Comparison of ENCODE assay signal across 18 cellular contexts in the genomic region with DNA sequence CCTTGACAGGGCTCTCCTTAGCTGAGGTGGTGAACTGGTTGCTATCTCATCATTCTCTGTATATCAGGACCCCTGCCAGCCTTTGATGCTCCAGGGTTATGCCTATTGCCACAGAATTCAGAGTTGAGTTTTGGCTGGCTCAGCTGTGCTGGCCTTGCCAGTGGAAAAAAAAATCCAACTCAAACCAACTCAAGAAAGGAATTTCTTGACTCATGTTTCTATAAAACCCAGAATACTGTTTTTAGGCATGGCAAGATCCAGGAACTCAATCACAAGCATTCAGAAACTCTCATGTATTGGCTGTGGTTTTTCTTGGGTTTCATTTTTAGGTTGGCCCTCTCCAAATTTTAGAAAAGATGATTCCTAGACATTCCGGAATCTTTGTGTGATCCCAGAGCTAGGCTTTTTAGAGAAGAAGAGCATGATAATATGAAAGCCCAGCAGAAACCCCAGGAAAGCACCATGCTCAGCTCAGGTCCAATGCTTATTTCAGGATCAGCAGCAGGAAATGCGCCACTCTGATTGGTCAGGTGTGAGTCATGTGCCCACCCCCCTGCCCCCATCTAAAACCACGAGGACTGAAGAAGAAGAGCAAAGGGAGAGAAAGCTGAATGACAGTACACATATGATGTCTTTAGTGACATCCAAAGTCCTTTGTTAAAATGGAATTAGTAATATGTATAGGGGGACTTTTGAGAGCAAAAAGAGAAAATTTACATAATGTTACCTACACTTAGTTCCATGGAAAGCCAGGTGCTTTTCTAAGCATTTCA.
DNase-seq lines count a peak whose midpoint lies in the region; ATAC-seq, FAIRE-seq and TF ChIP-seq lines count a peak whose summit lies in the region.
"Had no signal": no experiment of that assay in that cellular context is flagged by ENCODE, and none has a peak within 500 bp of the region (broad histone marks: within the 10 kb centered on the region; RNA-seq: fewer than 3 reads in every experiment).

No MANE protein-coding gene starts in this region.

- no peak overlapping the region for H3K4me3 ChIP-seq in GM12878

- SMC1A ChIA-PET in GM12878 (lab: Charles Lee; ENCODE audit: uncharacterized antibody, unreplicated experiment) = interaction anchor here (0.9 to 2.2 kb wide), 2 partner anchors 9 to 26 kb away, joined by 3 to 5 read pairs; no protein-coding TSS in a partner anchor

- H3K79me2 ChIP-seq in GM12878 (ENCODE audit: control insufficient read depth, insufficient read depth, low read length) = no peaks in the 10 kb centered on the region

- TF ChIP-seq RAD21 in GM12878 (IDR thresholded peaks at IDR 0.05; ENCODE audit: insufficient read depth, low read depth, low read length) = no peak

- H2AFZ ChIP-seq in GM12878 (ENCODE audit: control insufficient read depth, low read depth, low read length) = no peak overlapping the region

- no peak overlapping the region for H3K4me2 ChIP-seq in GM12878 (ENCODE audit: control insufficient read depth, insufficient read depth)

- POLR2A ChIA-PET in GM12878 (lab: Charles Lee) = no interaction called here

- no peak for TF ChIP-seq EP300 in GM12878 (IDR thresholded peaks at IDR 0.05; ENCODE audit: borderline replicate concordance in 1 of 2, control insufficient read depth in 1 of 2, low read depth in 2 of 2, low read length in 2 of 2)

- ATAC-seq in GM12878 (no peak), HG03442 (IDR thresholded peaks at IDR 0.05; ENCODE audit: unreplicated experiment) (no peak), HG03135 (IDR thresholded peaks at IDR 0.05; ENCODE audit: unreplicated experiment) (no peak)
- ATAC-seq: foreskin keratinocyte; naive thymus-derived CD8-positive, alpha-beta T cell had no signal

- no peak for FAIRE-seq in GM12878 (lab: Jason Lieb, UNC)
- FAIRE-seq: keratinocyte had no signal

- CTCF ChIA-PET in GM12878 (lab: Yijun Ruan, JAX) = interaction anchor here (1.0 to 1.7 kb wide), 2 partner anchors 86 to 187 kb away, joined by 3 to 5 read pairs; no protein-coding TSS in a partner anchor

- WGBS in GM12878 (ENCODE audit: insufficient coverage, insufficient replicate concordance, low lambda C conversion rate, missing lambda C conversion rate) = 0% methylated on average over 3 of the region's 3 CpGs

- H3K36me3 ChIP-seq in GM12878 (ENCODE audit: control insufficient read depth in 2 of 2, insufficient read depth in 2 of 2, low read length in 1 of 2) = no peaks in the 10 kb centered on the region

- no peak overlapping the region for H3K9ac ChIP-seq in GM12878 (ENCODE audit: control insufficient read depth, insufficient read depth, low read length)

- RAD21 ChIA-PET in GM12878 (lab: Charles Lee; ENCODE audit: unreplicated experiment) = no interaction called here

- H3K9me3 ChIP-seq in GM12878 (replicated peaks; ENCODE audit: control insufficient read depth, insufficient read depth, low read length) = no peaks in the 10 kb centered on the region

- H3K27ac ChIP-seq in GM12878 (ENCODE audit: control insufficient read depth, insufficient read depth) = no peak overlapping the region
- H3K27ac ChIP-seq: foreskin keratinocyte had no signal

- no peaks in the 10 kb centered on the region for H3K4me1 ChIP-seq in GM12878 (ENCODE audit: control insufficient read depth, insufficient read depth, low read length)
- H3K4me1 ChIP-seq: foreskin keratinocyte had no signal

- no TSS peak for BruUV-seq in GM12878 (replicated peaks; lab: Mats Ljungman, UMichigan)

- intact Hi-C loops in GM12878 (cut with micrococcal nuclease; ENCODE audit: unreplicated experiment) = loop anchor here (10.0 kb wide), 1 partner anchor 385 kb away; the partner anchor contains the start of gene NHLRC1

- TF ChIP-seq POLR2A in GM12878 (IDR thresholded peaks at IDR 0.05; ENCODE audit: low read depth, low read length) = no peak

- H3K27me3 ChIP-seq in GM12878 (replicated peaks in 1 of 2; ENCODE audit: control insufficient read depth in 2 of 2, insufficient read depth in 2 of 2, low read length in 1 of 2) = 0 out of 4 replicates have a peak, but pooled peaks cover 0 to 4% of the 10 kb centered on the region in 2 experiments
- H3K27me3 ChIP-seq: foreskin keratinocyte had no signal

- in situ Hi-C loops in GM12878 (cut with MboI) = no loop called here

- peak; percentile 57 for DNase-seq in activated T-cell treated with anti-CD3 and anti-CD28 coated beads for 48 hours (ENCODE audit: low read depth)
- DNase-seq in activated T-cell treated with anti-CD3 and anti-CD28 coated beads for 4 hours = no peak
- peak; percentile 24 for DNase-seq in HT1080 (ENCODE audit: low read depth)
- DNase-seq in GM12878 (ENCODE audit: low read depth, low spot score) = no peak
- DNase-seq in stimulated activated CD8-positive, alpha-beta memory T cell treated with anti-CD3 and anti-CD28 coated beads, Interleukin-4, amount 100 ng/mL, for 48 hours = peak; percentile 63
- DNase-seq in H4 (ENCODE audit: low spot score) = no peak
- DNase-seq: ACHN; activated CD4-positive, alpha-beta T cell treated with anti-CD3 and anti-CD28 coated beads, Interleukin-2, amount 10 ng/mL, durations not matched to agents 24 days and 14 days; CD4-positive, alpha-beta memory T cell; hypothalamus; naive thymus-derived CD8-positive, alpha-beta T cell; NCI-H2029; RPMI8226; stimulated activated naive CD4-positive, alpha-beta T cell had no signal

- no peak for TF ChIP-seq CTCF in GM12878 (IDR thresholded peaks at IDR 0.05 in 2 of 3, conservative IDR thresholded peaks at IDR 0.05 in 1 of 3; ENCODE audit: control insufficient read depth in 2 of 3, extremely low read depth in 1 of 3, insufficient read depth in 1 of 3, low read depth in 3 of 3, low read length in 3 of 3)

- no peaks in the 10 kb centered on the region for H4K20me1 ChIP-seq in GM12878 (ENCODE audit: control insufficient read depth, insufficient read depth)

TF ChIP-seq in GM12878, 131 proteins besides CTCF, POLR2A, EP300 and RAD21:
- TF ChIP-seq, protein P1, sequence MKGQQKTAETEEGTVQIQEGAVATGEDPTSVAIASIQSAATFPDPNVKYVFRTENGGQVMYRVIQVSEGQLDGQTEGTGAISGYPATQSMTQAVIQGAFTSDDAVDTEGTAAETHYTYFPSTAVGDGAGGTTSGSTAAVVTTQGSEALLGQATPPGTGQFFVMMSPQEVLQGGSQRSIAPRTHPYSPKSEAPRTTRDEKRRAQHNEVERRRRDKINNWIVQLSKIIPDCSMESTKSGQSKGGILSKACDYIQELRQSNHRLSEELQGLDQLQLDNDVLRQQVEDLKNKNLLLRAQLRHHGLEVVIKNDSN (IDR thresholded peaks at IDR 0.05; ENCODE audit: borderline replicate concordance, extremely low read length, insufficient read depth, low read depth, low read length) = peak; percentile 15
- no peak for TF ChIP-seq NR2C1 (IDR thresholded peaks at IDR 0.05)

Comparison
In these comparisons a context has a peak if more than half of its experiments do, and no peak if none do; other contexts are left out.
1. DNase-seq: peak in activated T-cell treated with anti-CD3 and anti-CD28 coated beads for 48 hours (single experiment), HT1080 (single experiment) and stimulated activated CD8-positive, alpha-beta memory T cell treated with anti-CD3 and anti-CD28 coated beads, Interleukin-4, amount 100 ng/mL, for 48 hours (single experiment); none in activated T-cell treated with anti-CD3 and anti-CD28 coated beads for 4 hours (single experiment), GM12878 (single experiment) and H4 (single experiment).